Comparison of ENCODE assay signal across 26 cellular contexts in the genomic region with DNA sequence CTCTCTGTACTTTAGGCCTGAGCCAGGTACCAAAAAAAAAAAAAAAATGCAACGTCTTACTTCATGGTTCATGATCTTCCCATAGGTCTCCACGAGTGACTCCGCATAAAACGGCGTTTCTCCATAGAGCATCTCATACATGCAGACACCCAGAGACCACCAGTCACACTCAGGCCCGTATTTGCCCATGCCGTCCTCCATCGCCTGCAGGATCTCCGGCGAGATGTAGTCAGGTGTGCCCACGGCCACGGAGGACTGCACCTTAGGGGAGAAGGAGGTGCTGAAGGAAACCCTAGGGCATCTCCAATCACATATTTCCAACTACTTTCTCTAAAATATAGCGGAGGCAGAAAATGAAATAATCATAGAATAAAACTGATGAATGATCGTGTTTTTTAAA.
"Had no signal": no experiment of that assay in that cellular context is flagged by ENCODE, and none has a peak within 500 bp of the region (broad histone marks: within the 10 kb centered on the region; RNA-seq: fewer than 3 reads in every experiment).

No MANE protein-coding gene starts in this region.

- H3K4me3 Mint-ChIP-seq: central memory CD8-positive, alpha-beta T cell; effector memory CD8-positive, alpha-beta T cell; naive thymus-derived CD4-positive, alpha-beta T cell; nephron; stimulated activated memory B cell treated with anti-CD40 and anti-IgM and Interleukin-4, amounts not matched to agents 10 μg/mL and 1 μg/mL and 100 μg/mL, for 72 hours; type B pancreatic cell had no signal

- H3K36me3 ChIP-seq: ovary had no signal

- H3K27me3 Mint-ChIP-seq: naive thymus-derived CD4-positive, alpha-beta T cell; stimulated activated memory B cell treated with anti-CD40 and anti-IgM and Interleukin-4, amounts not matched to agents 10 μg/mL and 1 μg/mL and 100 μg/mL, for 72 hours; type B pancreatic cell had no signal

- H3K9me3 ChIP-seq: testis had no signal

- H3K27ac Mint-ChIP-seq: naive thymus-derived CD4-positive, alpha-beta T cell; nephron; stimulated activated memory B cell treated with anti-CD40 and anti-IgM and Interleukin-4, amounts not matched to agents 10 μg/mL and 1 μg/mL and 100 μg/mL, for 72 hours; type B pancreatic cell had no signal

- H3K27me3 ChIP-seq: esophagus squamous epithelium, ovary, spleen, testis, tibial artery had no signal

- DNase-seq: cortex of kidney; effector memory CD8-positive, alpha-beta T cell; esophagus squamous epithelium; foreskin melanocyte; hypothalamus; mammary epithelial cell; mesendoderm; midbrain; naive thymus-derived CD4-positive, alpha-beta T cell; nucleus accumbens; ovary; psoas muscle; right cardiac atrium; stimulated activated CD4-positive, alpha-beta T cell treated with anti-CD3 and anti-CD28 coated beads, Interleukin-4, amount 100 ng/mL, for 4 hours; stimulated activated naive CD8-positive, alpha-beta T cell treated with anti-CD3 and anti-CD28 coated beads, Interleukin-15, Interleukin-2, amounts not matched to agents 100 U/mL and 50 U/mL, for 24 hours; substantia nigra; testis had no signal

- H3K4me1 ChIP-seq: psoas muscle, testis had no signal

- ATAC-seq: effector memory CD8-positive, alpha-beta T cell; left lobe of liver; naive thymus-derived CD4-positive, alpha-beta T cell; right cardiac atrium; stimulated activated memory B cell treated with anti-CD40 and anti-IgM and Interleukin-4, amounts not matched to agents 10 μg/mL and 1 μg/mL and 100 μg/mL, for 72 hours; stimulated activated naive CD8-positive, alpha-beta T cell treated with anti-CD3 and anti-CD28 coated beads, Interleukin-15, Interleukin-2, amounts not matched to agents 100 U/mL and 50 U/mL, for 24 hours had no signal

- H3K4me3 ChIP-seq: esophagus squamous epithelium, ovary, psoas muscle, skin epidermis, spleen, testis, tibial artery had no signal

- H3K4me1 Mint-ChIP-seq: central memory CD8-positive, alpha-beta T cell; nephron had no signal

- H3K27ac ChIP-seq: epithelial cell of prostate, esophagus squamous epithelium, ovary, psoas muscle, skin epidermis, spleen, testis, tibial artery had no signal
